Comparison of ENCODE assay signal across 1 cellular context in genomic region chr13:48094781-48095502, GRCh38.
A peak's percentile ranks its signal among the peaks of the same experiment; 100 is the strongest.
TF ChIP-seq lines count a peak whose summit lies in the region.

TSS of gene MED4 (minus strand) at chr13:48095104. CDS start at chr13:48095078, 26 bp downstream.

TF ChIP-seq in HepG2, 621 proteins besides CTCF, POLR2A, EP300 and RAD21 (continued from another document and continues in another):
- no peak for TF ChIP-seq ZBTB40 (IDR thresholded peaks at IDR 0.05)
- peak; percentile 82 for TF ChIP-seq ZBTB40 (CRISPR knock-in tag; IDR thresholded peaks at IDR 0.05)
- no peak for TF ChIP-seq IKZF1 (IDR thresholded peaks at IDR 0.05)
- peak; percentile 56; the same call in 1 of the 2 replicates for TF ChIP-seq ZFP37 (CRISPR knock-in tag; IDR thresholded peaks at IDR 0.05; ENCODE audit: borderline replicate concordance)
- TF ChIP-seq SNAPC2 (CRISPR knock-in tag; IDR thresholded peaks at IDR 0.05) = no peak
- TF ChIP-seq BHLHE40 (IDR thresholded peaks at IDR 0.05; ENCODE audit: low read length) = no peak
- peak; percentile 70; the same call in 1 of the 2 replicates for TF ChIP-seq DNMT1 (CRISPR knock-in tag; IDR thresholded peaks at IDR 0.05)
- TF ChIP-seq ZNF432 (CRISPR knock-in tag; IDR thresholded peaks at IDR 0.05; ENCODE audit: borderline replicate concordance) = no peak
- TF ChIP-seq HOXA3 (CRISPR knock-in tag; IDR thresholded peaks at IDR 0.05) = peak; percentile 94
- TF ChIP-seq FOXK2 (IDR thresholded peaks at IDR 0.05) = no peak
- TF ChIP-seq E2F5 (CRISPR knock-in tag; conservative IDR thresholded peaks at IDR 0.05) = peak; percentile 84
- TF ChIP-seq, protein P1, sequence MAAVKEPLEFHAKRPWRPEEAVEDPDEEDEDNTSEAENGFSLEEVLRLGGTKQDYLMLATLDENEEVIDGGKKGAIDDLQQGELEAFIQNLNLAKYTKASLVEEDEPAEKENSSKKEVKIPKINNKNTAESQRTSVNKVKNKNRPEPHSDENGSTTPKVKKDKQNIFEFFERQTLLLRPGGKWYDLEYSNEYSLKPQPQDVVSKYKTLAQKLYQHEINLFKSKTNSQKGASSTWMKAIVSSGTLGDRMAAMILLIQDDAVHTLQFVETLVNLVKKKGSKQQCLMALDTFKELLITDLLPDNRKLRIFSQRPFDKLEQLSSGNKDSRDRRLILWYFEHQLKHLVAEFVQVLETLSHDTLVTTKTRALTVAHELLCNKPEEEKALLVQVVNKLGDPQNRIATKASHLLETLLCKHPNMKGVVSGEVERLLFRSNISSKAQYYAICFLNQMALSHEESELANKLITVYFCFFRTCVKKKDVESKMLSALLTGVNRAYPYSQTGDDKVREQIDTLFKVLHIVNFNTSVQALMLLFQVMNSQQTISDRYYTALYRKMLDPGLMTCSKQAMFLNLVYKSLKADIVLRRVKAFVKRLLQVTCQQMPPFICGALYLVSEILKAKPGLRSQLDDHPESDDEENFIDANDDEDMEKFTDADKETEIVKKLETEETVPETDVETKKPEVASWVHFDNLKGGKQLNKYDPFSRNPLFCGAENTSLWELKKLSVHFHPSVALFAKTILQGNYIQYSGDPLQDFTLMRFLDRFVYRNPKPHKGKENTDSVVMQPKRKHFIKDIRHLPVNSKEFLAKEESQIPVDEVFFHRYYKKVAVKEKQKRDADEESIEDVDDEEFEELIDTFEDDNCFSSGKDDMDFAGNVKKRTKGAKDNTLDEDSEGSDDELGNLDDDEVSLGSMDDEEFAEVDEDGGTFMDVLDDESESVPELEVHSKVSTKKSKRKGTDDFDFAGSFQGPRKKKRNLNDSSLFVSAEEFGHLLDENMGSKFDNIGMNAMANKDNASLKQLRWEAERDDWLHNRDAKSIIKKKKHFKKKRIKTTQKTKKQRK (IDR thresholded peaks at IDR 0.05; ENCODE audit: low read length) = no peak
- 0 out of 2 replicates have a peak, but pooled peaks have one; percentile 89 for TF ChIP-seq ZNF788 (CRISPR knock-in tag; IDR thresholded peaks at IDR 0.05; ENCODE audit: borderline replicate concordance)
- peak; percentile 94 for TF ChIP-seq HDAC2 (CRISPR knock-in tag; IDR thresholded peaks at IDR 0.05)
- TF ChIP-seq ZNF468 (CRISPR knock-in tag; IDR thresholded peaks at IDR 0.05) = 0 out of 2 replicates have a peak, but pooled peaks have one; percentile 62
- TF ChIP-seq REPIN1 (CRISPR knock-in tag; IDR thresholded peaks at IDR 0.05; ENCODE audit: borderline replicate concordance, low read depth) = peak; percentile 68; the same call in 1 of the 2 replicates
- TF ChIP-seq, protein P2, sequence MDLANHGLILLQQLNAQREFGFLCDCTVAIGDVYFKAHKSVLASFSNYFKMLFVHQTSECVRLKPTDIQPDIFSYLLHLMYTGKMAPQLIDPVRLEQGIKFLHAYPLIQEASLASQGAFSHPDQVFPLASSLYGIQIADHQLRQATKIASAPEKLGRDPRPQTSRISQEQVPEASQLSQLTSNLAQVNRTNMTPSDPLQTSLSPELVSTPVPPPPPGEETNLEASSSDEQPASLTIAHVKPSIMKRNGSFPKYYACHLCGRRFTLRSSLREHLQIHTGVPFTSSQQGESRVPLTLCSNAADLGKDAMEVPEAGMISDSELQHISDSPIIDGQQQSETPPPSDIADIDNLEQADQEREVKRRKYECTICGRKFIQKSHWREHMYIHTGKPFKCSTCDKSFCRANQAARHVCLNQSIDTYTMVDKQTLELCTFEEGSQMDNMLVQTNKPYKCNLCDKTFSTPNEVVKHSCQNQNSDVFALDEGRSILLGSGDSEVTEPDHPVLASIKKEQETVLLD (CRISPR knock-in tag; IDR thresholded peaks at IDR 0.05; ENCODE audit: low read depth) = no peak
- TF ChIP-seq ZFP90 (CRISPR knock-in tag; IDR thresholded peaks at IDR 0.05; ENCODE audit: borderline replicate concordance) = peak; percentile 35; the same call in 1 of the 2 replicates
- TF ChIP-seq, protein P3, sequence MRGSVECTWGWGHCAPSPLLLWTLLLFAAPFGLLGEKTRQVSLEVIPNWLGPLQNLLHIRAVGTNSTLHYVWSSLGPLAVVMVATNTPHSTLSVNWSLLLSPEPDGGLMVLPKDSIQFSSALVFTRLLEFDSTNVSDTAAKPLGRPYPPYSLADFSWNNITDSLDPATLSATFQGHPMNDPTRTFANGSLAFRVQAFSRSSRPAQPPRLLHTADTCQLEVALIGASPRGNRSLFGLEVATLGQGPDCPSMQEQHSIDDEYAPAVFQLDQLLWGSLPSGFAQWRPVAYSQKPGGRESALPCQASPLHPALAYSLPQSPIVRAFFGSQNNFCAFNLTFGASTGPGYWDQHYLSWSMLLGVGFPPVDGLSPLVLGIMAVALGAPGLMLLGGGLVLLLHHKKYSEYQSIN (CRISPR knock-in tag; IDR thresholded peaks at IDR 0.05; ENCODE audit: borderline replicate concordance) = no peak
- peak; percentile 91; the same call in 1 of the 2 replicates for TF ChIP-seq KDM2A (CRISPR knock-in tag; IDR thresholded peaks at IDR 0.05; ENCODE audit: borderline replicate concordance, low read depth)
- no peak for TF ChIP-seq CSRNP1 (CRISPR knock-in tag; IDR thresholded peaks at IDR 0.05)
- 0 out of 2 replicates have a peak, but pooled peaks have one; percentile 64 for TF ChIP-seq ATF7-NPFF (CRISPR knock-in tag; IDR thresholded peaks at IDR 0.05; ENCODE audit: low read depth)
- TF ChIP-seq NFRKB (IDR thresholded peaks at IDR 0.05) = no peak
- no peak for TF ChIP-seq ZSCAN29 (CRISPR knock-in tag; conservative IDR thresholded peaks at IDR 0.05)
- no peak for TF ChIP-seq ZNF260 (CRISPR knock-in tag; IDR thresholded peaks at IDR 0.05; ENCODE audit: borderline replicate concordance, low read depth)
- TF ChIP-seq ZNF775 (CRISPR knock-in tag; IDR thresholded peaks at IDR 0.05; ENCODE audit: borderline replicate concordance) = no peak
- TF ChIP-seq NFYB (CRISPR knock-in tag; IDR thresholded peaks at IDR 0.05) = 0 out of 2 replicates have a peak, but pooled peaks have one; percentile 35
- TF ChIP-seq, protein P4, sequence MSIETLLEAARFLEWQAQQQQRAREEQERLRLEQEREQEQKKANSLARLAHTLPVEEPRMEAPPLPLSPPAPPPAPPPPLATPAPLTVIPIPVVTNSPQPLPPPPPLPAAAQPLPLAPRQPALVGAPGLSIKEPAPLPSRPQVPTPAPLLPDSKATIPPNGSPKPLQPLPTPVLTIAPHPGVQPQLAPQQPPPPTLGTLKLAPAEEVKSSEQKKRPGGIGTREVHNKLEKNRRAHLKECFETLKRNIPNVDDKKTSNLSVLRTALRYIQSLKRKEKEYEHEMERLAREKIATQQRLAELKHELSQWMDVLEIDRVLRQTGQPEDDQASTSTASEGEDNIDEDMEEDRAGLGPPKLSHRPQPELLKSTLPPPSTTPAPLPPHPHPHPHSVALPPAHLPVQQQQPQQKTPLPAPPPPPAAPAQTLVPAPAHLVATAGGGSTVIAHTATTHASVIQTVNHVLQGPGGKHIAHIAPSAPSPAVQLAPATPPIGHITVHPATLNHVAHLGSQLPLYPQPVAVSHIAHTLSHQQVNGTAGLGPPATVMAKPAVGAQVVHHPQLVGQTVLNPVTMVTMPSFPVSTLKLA (IDR thresholded peaks at IDR 0.05) = 0 out of 2 replicates have a peak, but pooled peaks have one; percentile 2
- TF ChIP-seq HOXA7 (CRISPR knock-in tag; IDR thresholded peaks at IDR 0.05) = no peak
- TF ChIP-seq, protein P5, sequence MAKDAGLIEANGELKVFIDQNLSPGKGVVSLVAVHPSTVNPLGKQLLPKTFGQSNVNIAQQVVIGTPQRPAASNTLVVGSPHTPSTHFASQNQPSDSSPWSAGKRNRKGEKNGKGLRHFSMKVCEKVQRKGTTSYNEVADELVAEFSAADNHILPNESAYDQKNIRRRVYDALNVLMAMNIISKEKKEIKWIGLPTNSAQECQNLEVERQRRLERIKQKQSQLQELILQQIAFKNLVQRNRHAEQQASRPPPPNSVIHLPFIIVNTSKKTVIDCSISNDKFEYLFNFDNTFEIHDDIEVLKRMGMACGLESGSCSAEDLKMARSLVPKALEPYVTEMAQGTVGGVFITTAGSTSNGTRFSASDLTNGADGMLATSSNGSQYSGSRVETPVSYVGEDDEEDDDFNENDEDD (CRISPR knock-in tag; IDR thresholded peaks at IDR 0.05; ENCODE audit: borderline replicate concordance) = peak; percentile 96
